Comparison of ENCODE assay signal across 2 cellular contexts in the genomic region with DNA sequence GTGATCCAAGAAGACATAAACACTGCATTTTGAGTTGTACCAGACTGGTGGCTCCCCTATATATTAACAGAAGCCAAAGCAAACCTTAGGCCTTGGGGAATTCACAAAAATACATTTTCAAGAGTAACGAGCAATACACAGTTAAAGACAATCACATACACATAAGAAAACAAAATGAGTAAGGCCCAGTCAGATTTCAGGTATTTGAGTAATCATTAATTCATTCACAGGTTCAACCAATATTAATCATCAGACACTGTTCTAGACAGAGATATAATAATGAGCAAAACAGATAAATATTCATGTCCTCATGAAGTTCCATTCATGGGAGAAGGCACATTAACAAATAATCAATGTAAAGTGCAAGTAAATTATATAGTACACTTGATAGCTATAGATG.
TF ChIP-seq lines count a peak whose summit lies in the region.

No MANE protein-coding gene starts in this region.

TF ChIP-seq in A549, 52 proteins besides CTCF, POLR2A, EP300 and RAD21:
- TF ChIP-seq, protein P1, sequence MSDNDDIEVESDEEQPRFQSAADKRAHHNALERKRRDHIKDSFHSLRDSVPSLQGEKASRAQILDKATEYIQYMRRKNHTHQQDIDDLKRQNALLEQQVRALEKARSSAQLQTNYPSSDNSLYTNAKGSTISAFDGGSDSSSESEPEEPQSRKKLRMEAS (IDR thresholded peaks at IDR 0.05) = no peak
- TF ChIP-seq, protein P2, sequence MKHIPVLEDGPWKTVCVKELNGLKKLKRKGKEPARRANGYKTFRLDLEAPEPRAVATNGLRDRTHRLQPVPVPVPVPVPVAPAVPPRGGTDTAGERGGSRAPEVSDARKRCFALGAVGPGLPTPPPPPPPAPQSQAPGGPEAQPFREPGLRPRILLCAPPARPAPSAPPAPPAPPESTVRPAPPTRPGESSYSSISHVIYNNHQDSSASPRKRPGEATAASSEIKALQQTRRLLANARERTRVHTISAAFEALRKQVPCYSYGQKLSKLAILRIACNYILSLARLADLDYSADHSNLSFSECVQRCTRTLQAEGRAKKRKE (CRISPR knock-in tag; IDR thresholded peaks at IDR 0.05; ENCODE audit: low read depth) = no peak
- TF ChIP-seq NFE2L2 (conservative IDR thresholded peaks at IDR 0.05; ENCODE audit: low read length) = no peak
- TF ChIP-seq PHF8 (IDR thresholded peaks at IDR 0.05; ENCODE audit: borderline replicate concordance, low read depth) = no peak
- no peak for TF ChIP-seq FOSL2 (IDR thresholded peaks at IDR 0.05)
- no peak for TF ChIP-seq FOSL2 (CRISPR knock-in tag; IDR thresholded peaks at IDR 0.05)
- TF ChIP-seq, protein P3, sequence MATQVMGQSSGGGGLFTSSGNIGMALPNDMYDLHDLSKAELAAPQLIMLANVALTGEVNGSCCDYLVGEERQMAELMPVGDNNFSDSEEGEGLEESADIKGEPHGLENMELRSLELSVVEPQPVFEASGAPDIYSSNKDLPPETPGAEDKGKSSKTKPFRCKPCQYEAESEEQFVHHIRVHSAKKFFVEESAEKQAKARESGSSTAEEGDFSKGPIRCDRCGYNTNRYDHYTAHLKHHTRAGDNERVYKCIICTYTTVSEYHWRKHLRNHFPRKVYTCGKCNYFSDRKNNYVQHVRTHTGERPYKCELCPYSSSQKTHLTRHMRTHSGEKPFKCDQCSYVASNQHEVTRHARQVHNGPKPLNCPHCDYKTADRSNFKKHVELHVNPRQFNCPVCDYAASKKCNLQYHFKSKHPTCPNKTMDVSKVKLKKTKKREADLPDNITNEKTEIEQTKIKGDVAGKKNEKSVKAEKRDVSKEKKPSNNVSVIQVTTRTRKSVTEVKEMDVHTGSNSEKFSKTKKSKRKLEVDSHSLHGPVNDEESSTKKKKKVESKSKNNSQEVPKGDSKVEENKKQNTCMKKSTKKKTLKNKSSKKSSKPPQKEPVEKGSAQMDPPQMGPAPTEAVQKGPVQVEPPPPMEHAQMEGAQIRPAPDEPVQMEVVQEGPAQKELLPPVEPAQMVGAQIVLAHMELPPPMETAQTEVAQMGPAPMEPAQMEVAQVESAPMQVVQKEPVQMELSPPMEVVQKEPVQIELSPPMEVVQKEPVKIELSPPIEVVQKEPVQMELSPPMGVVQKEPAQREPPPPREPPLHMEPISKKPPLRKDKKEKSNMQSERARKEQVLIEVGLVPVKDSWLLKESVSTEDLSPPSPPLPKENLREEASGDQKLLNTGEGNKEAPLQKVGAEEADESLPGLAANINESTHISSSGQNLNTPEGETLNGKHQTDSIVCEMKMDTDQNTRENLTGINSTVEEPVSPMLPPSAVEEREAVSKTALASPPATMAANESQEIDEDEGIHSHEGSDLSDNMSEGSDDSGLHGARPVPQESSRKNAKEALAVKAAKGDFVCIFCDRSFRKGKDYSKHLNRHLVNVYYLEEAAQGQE (IDR thresholded peaks at IDR 0.05) = no peak
- no peak for TF ChIP-seq KDM1A (IDR thresholded peaks at IDR 0.05; ENCODE audit: low read depth)
- no peak for TF ChIP-seq HOXB5 (CRISPR knock-in tag; IDR thresholded peaks at IDR 0.05)
- no peak for TF ChIP-seq ZFP36 (IDR thresholded peaks at IDR 0.05; ENCODE audit: borderline replicate concordance, partially characterized antibody)
- TF ChIP-seq MYC (IDR thresholded peaks at IDR 0.05; ENCODE audit: borderline replicate concordance, low read length) = no peak
- TF ChIP-seq RFX5 (IDR thresholded peaks at IDR 0.05) = no peak
- TF ChIP-seq CHD4 (IDR thresholded peaks at IDR 0.05; ENCODE audit: borderline replicate concordance) = no peak
- TF ChIP-seq HOXB13 (CRISPR knock-in tag; IDR thresholded peaks at IDR 0.05; ENCODE audit: low read depth) = no peak
- no peak for TF ChIP-seq RCOR1 (IDR thresholded peaks at IDR 0.05; ENCODE audit: low read depth, low read length)
- no peak for TF ChIP-seq FOXS1 (CRISPR knock-in tag; IDR thresholded peaks at IDR 0.05)
- TF ChIP-seq SMC3 (IDR thresholded peaks at IDR 0.05) = no peak
- TF ChIP-seq FOSB (CRISPR knock-in tag; IDR thresholded peaks at IDR 0.05) = no peak

TF ChIP-seq in GM12878, 131 proteins besides CTCF, POLR2A, EP300 and RAD21:
- TF ChIP-seq, protein P4, sequence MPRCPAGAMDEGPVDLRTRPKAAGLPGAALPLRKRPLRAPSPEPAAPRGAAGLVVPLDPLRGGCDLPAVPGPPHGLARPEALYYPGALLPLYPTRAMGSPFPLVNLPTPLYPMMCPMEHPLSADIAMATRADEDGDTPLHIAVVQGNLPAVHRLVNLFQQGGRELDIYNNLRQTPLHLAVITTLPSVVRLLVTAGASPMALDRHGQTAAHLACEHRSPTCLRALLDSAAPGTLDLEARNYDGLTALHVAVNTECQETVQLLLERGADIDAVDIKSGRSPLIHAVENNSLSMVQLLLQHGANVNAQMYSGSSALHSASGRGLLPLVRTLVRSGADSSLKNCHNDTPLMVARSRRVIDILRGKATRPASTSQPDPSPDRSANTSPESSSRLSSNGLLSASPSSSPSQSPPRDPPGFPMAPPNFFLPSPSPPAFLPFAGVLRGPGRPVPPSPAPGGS (IDR thresholded peaks at IDR 0.05; ENCODE audit: borderline replicate concordance, insufficient read depth, low read depth, low read length, poor library complexity, severe bottlenecking) = peak; percentile 29
- no peak for TF ChIP-seq CHD1 (IDR thresholded peaks at IDR 0.05; ENCODE audit: low read depth, low read length)
